In genomic region chr1:3257788-3258187, GRCh38 we compare ENCODE assay signal across 17 cellular contexts.
A peak's percentile ranks its signal among the peaks of the same experiment; 100 is the strongest.
DNase-seq lines count a peak whose midpoint lies in the region; ATAC-seq, FAIRE-seq and TF ChIP-seq lines count a peak whose summit lies in the region.
"Had no signal": no experiment of that assay in that cellular context is flagged by ENCODE, and none has a peak within 500 bp of the region (broad histone marks: within the 10 kb centered on the region; RNA-seq: fewer than 3 reads in every experiment).

No MANE protein-coding gene starts in this region.

- no peak overlapping the region for H3K4me2 ChIP-seq in GM12878 (ENCODE audit: control insufficient read depth, insufficient read depth)
- H3K4me2 ChIP-seq: BLaER1 had no signal

- DNase-seq in Right ventricle myocardium inferior (ENCODE audit: missing footprints) (peak; percentile 1), cardiac septum (ENCODE audit: low spot score) (no peak), GM12878 (ENCODE audit: low read depth, low spot score) (no peak), iPS-NIHi7 (ENCODE audit: extremely low spot score) (peak; percentile 50), WERI-Rb-1 (no peak), GM19238 (ENCODE audit: insufficient read length, low spot score) (no peak)
- DNase-seq: 8988T; AML-193; Caco-2; CD8-positive, alpha-beta memory T cell; DND-41; GDM1; HCEC 1CT had no signal

- no peak overlapping the region for H3K9ac ChIP-seq in GM12878 (ENCODE audit: control insufficient read depth, insufficient read depth, low read length)
- H3K9ac ChIP-seq: BLaER1 had no signal

- H3K27me3 ChIP-seq in GM12878 (replicated peaks in 1 of 2; ENCODE audit: control insufficient read depth in 2 of 2, insufficient read depth in 2 of 2, low read length in 1 of 2) (no peaks in the 10 kb centered on the region), WERI-Rb-1 (ENCODE audit: insufficient read depth, low read depth, severe bottlenecking) (no peaks in the 10 kb centered on the region)

- RAD21 ChIA-PET in GM12878 (lab: Charles Lee; ENCODE audit: unreplicated experiment) = no interaction called here

- H4K20me1 ChIP-seq in GM12878 (ENCODE audit: control insufficient read depth, insufficient read depth) = no peaks in the 10 kb centered on the region
- H4K20me1 ChIP-seq: BLaER1 had no signal

- BruUV-seq in GM12878 (replicated peaks; lab: Mats Ljungman, UMichigan) = no TSS peak

- TF ChIP-seq POLR2A in GM12878 (IDR thresholded peaks at IDR 0.05; ENCODE audit: low read depth, low read length) = no peak

- H3K4me3 ChIP-seq in GM12878 (no peak overlapping the region), WERI-Rb-1 (ENCODE audit: low read depth, low read length) (no peak overlapping the region)
- H3K4me3 ChIP-seq: BLaER1 had no signal

- H3K9me3 ChIP-seq in GM12878 (replicated peaks; ENCODE audit: control insufficient read depth, insufficient read depth, low read length) = no peaks in the 10 kb centered on the region; the same call in 2 of the 3 replicates
- peaks cover 2% of the 10 kb centered on the region for H3K9me3 ChIP-seq in WERI-Rb-1 (ENCODE audit: severe bottlenecking)
- H3K9me3 ChIP-seq: BLaER1, Caco-2 had no signal

- H3K27ac ChIP-seq in GM12878 (ENCODE audit: control insufficient read depth, insufficient read depth) (no peak overlapping the region), temporal lobe (ENCODE audit: low read depth, low read length) (peak overlapping the region; percentile 17), WERI-Rb-1 (no peak overlapping the region)
- H3K27ac ChIP-seq: BLaER1 had no signal

- no peak for ATAC-seq in Right ventricle myocardium inferior
- no peak for ATAC-seq in GM12878
- ATAC-seq in HG02610 (IDR thresholded peaks at IDR 0.05; ENCODE audit: unreplicated experiment) = no peak

- CTCF ChIA-PET in GM12878 (lab: Yijun Ruan, JAX) = no interaction called here

- POLR2A ChIA-PET in GM12878 (lab: Charles Lee) = no interaction called here

- no peak overlapping the region for H2AFZ ChIP-seq in GM12878 (ENCODE audit: control insufficient read depth, low read depth, low read length)

- TF ChIP-seq CTCF in GM12878 (IDR thresholded peaks at IDR 0.05 in 2 of 3, conservative IDR thresholded peaks at IDR 0.05 in 1 of 3; ENCODE audit: control insufficient read depth in 2 of 3, extremely low read depth in 1 of 3, insufficient read depth in 1 of 3, low read depth in 3 of 3, low read length in 3 of 3) (no peak), WERI-Rb-1 (IDR thresholded peaks at IDR 0.05; ENCODE audit: low read depth, low read length) (no peak)

- no peak for TF ChIP-seq RAD21 in GM12878 (IDR thresholded peaks at IDR 0.05; ENCODE audit: insufficient read depth, low read depth, low read length)

- SMC1A ChIA-PET in GM12878 (lab: Charles Lee; ENCODE audit: uncharacterized antibody, unreplicated experiment) = no interaction called here

- in situ Hi-C loops in GM12878 (cut with MboI) = no loop called here

- no peaks in the 10 kb centered on the region for H3K4me1 ChIP-seq in GM12878 (ENCODE audit: control insufficient read depth, insufficient read depth, low read length)
- H3K4me1 ChIP-seq: BLaER1, Caco-2 had no signal

- TF ChIP-seq EP300 in GM12878 (IDR thresholded peaks at IDR 0.05; ENCODE audit: borderline replicate concordance in 1 of 2, control insufficient read depth in 1 of 2, low read depth in 2 of 2, low read length in 2 of 2) = no peak

- H3K79me2 ChIP-seq in GM12878 (ENCODE audit: control insufficient read depth, insufficient read depth, low read length) = no peaks in the 10 kb centered on the region

- 55% methylated on average over 4 of the region's 4 CpGs for WGBS in GM12878 (ENCODE audit: insufficient coverage, insufficient replicate concordance, low lambda C conversion rate, missing lambda C conversion rate)

- FAIRE-seq in GM12878 (lab: Jason Lieb, UNC) = no peak
- FAIRE-seq: HTR-8/SVneo had no signal

- intact Hi-C loops in Right ventricle myocardium inferior (cut with DNase I) = no loop called here
- intact Hi-C loops in cardiac septum (cut with DNase I) = no loop called here
- intact Hi-C loops in GM12878 (cut with micrococcal nuclease; ENCODE audit: unreplicated experiment) = no loop called here

- no peaks in the 10 kb centered on the region for H3K36me3 ChIP-seq in GM12878 (ENCODE audit: control insufficient read depth in 2 of 2, insufficient read depth in 2 of 2, low read length in 1 of 2)
- H3K36me3 ChIP-seq in WERI-Rb-1 = no peaks in the 10 kb centered on the region
- H3K36me3 ChIP-seq: BLaER1 had no signal

TF ChIP-seq in GM12878, 131 proteins besides CTCF, POLR2A, EP300 and RAD21:
- TF ChIP-seq SUPT20H (IDR thresholded peaks at IDR 0.05; ENCODE audit: borderline replicate concordance, control insufficient read depth, low read depth, low read length) (no peak), BHLHE40 (IDR thresholded peaks at IDR 0.05; ENCODE audit: borderline replicate concordance in 1 of 2, low read depth in 2 of 2, low read length in 1 of 2) (no peak), REST (IDR thresholded peaks at IDR 0.05; ENCODE audit: low read depth, low read length) (peak; percentile 50; the same call in 1 of the 2 replicates), LARP7 (IDR thresholded peaks at IDR 0.05) (no peak), KLF5 (IDR thresholded peaks at IDR 0.05; ENCODE audit: partially characterized antibody) (no peak), BCL3 (IDR thresholded peaks at IDR 0.05; ENCODE audit: borderline replicate concordance, insufficient read depth, low read depth, low read length, poor library complexity, severe bottlenecking) (no peak), HDGF (IDR thresholded peaks at IDR 0.05) (no peak), IKZF1 (conservative IDR thresholded peaks at IDR 0.05) (no peak), E2F4 (IDR thresholded peaks at IDR 0.05; ENCODE audit: low read depth, low read length) (no peak)

Comparison
In these comparisons a context has a peak if more than half of its experiments do, and no peak if none do; other contexts are left out.
1. DNase-seq: peak in Right ventricle myocardium inferior (single experiment) and iPS-NIHi7 (single experiment); none in cardiac septum (single experiment), GM12878 (single experiment), WERI-Rb-1 (single experiment) and GM19238 (single experiment).